In genomic region chr5:164799391-164799790, GRCh38 we compare ENCODE assay signal across 19 cellular contexts.
"Had no signal": no experiment of that assay in that cellular context is flagged by ENCODE, and none has a peak within 500 bp of the region (broad histone marks: within the 10 kb centered on the region; RNA-seq: fewer than 3 reads in every experiment).

No MANE protein-coding gene starts in this region.

- H3K4me3 Mint-ChIP-seq: activated B cell treated with CpG ODN at 0.5 μM for 24 hours; activated naive CD8-positive, alpha-beta T cell; activated T-cell treated with anti-CD3 and anti-CD28 coated beads, Interleukin-2, amount 50 U/mL, for 24 hours; dendritic cell treated with granulocyte-macrophage colony-stimulating factor and Interleukin-4, amounts not matched to agents 40 ng/mL and 50 ng/mL, for 4 days; natural killer cell; stimulated activated naive B cell treated with anti-CD40 and anti-IgM and Interleukin-4, amounts not matched to agents 10 μg/mL and 1 μg/mL and 100 μg/mL, for 72 hours had no signal

- ATAC-seq: gastroesophageal sphincter; left lobe of liver; natural killer cell; sciatic nerve; stimulated activated naive B cell treated with anti-CD40 and anti-IgM and Interleukin-4, amounts not matched to agents 10 μg/mL and 1 μg/mL and 100 μg/mL, for 72 hours had no signal

- H3K4me3 ChIP-seq: gastroesophageal sphincter, prostate gland, spleen, tibial nerve had no signal

- H3K36me3 Mint-ChIP-seq: activated naive CD8-positive, alpha-beta T cell; natural killer cell had no signal

- H3K4me1 ChIP-seq: gastroesophageal sphincter, prostate gland, spleen, tibial nerve had no signal

- H3K27me3 Mint-ChIP-seq: activated B cell treated with CpG ODN at 0.5 μM for 24 hours; activated naive CD8-positive, alpha-beta T cell; activated T-cell treated with anti-CD3 and anti-CD28 coated beads, Interleukin-2, amount 50 U/mL, for 24 hours; dendritic cell treated with granulocyte-macrophage colony-stimulating factor and Interleukin-4, amounts not matched to agents 40 ng/mL and 50 ng/mL, for 4 days; stimulated activated naive B cell treated with anti-CD40 and anti-IgM and Interleukin-4, amounts not matched to agents 10 μg/mL and 1 μg/mL and 100 μg/mL, for 72 hours had no signal

- H3K4me1 Mint-ChIP-seq: activated B cell treated with CpG ODN at 0.5 μM for 24 hours; natural killer cell; stimulated activated naive B cell treated with anti-CD40 and anti-IgM and Interleukin-4, amounts not matched to agents 10 μg/mL and 1 μg/mL and 100 μg/mL, for 72 hours had no signal

- DNase-seq: activated B cell treated with CpG ODN at 0.5 μM for 24 hours; activated effector memory CD4-positive, alpha-beta T cell treated with anti-CD3 and anti-CD28 coated beads, Interleukin-2, amount 50 U/mL, for 16 hours; activated T-cell treated with anti-CD3 and anti-CD28 coated beads, Interleukin-2, amount 50 U/mL, for 24 hours; brain microvascular endothelial cell; cerebellar nuclear complex; islet precursor cell; mammary epithelial cell; natural killer cell; occipital lobe; spleen; stimulated activated CD4-positive, alpha-beta T cell treated with anti-CD3 and anti-CD28 coated beads, Interleukin-1b, Interleukin-23, amount 100 ng/mL, for 48 hours; stimulated activated naive B cell treated with anti-CD40 and anti-IgM and Interleukin-4, amounts not matched to agents 10 μg/mL and 1 μg/mL and 100 μg/mL, for 72 hours had no signal

- H3K27ac Mint-ChIP-seq: activated B cell treated with CpG ODN at 0.5 μM for 24 hours; activated naive CD8-positive, alpha-beta T cell; activated T-cell treated with anti-CD3 and anti-CD28 coated beads, Interleukin-2, amount 50 U/mL, for 24 hours; dendritic cell treated with granulocyte-macrophage colony-stimulating factor and Interleukin-4, amounts not matched to agents 40 ng/mL and 50 ng/mL, for 4 days; natural killer cell; stimulated activated naive B cell treated with anti-CD40 and anti-IgM and Interleukin-4, amounts not matched to agents 10 μg/mL and 1 μg/mL and 100 μg/mL, for 72 hours had no signal

- H3K36me3 ChIP-seq: brain microvascular endothelial cell, gastroesophageal sphincter, prostate gland, spleen, tibial nerve had no signal

- H3K27me3 ChIP-seq: brain microvascular endothelial cell, gastroesophageal sphincter, spleen, tibial nerve had no signal

- H3K9me3 ChIP-seq: prostate gland had no signal

- H3K27ac ChIP-seq: brain microvascular endothelial cell, gastroesophageal sphincter, prostate gland, spleen, tibial nerve had no signal
